21 cellular contexts compared by ENCODE assay signal in the genomic region with DNA sequence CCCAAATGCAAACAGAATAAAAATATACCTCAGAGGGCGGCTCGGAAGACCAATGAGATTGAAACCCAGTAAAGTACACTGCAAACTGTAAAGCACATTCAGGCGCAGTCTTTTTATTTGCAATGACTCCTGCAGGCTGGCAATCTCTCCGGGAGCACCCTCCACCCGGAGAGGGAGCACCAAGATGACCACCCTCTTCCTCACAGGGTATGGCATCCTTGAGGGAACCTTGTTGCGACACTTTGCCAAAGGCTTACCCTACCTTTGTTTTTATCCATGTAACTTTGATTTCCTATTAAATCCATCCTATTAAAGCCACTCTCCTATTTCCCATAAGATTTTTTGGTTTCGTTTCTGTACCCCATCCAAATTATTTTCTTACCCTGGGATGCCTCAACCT. TPM values are rescaled to one million over a fixed set of nuclear protein-coding genes. Genes with fewer than 3 reads are reported as not detected.
DNase-seq lines count a peak whose midpoint lies in the region; ATAC-seq, FAIRE-seq and TF ChIP-seq lines count a peak whose summit lies in the region.
"Had no signal": no experiment of that assay in that cellular context is flagged by ENCODE, and none has a peak within 500 bp of the region (broad histone marks: within the 10 kb centered on the region; RNA-seq: fewer than 3 reads in every experiment).

No MANE protein-coding gene starts in this region.

- no peaks in the 10 kb centered on the region for H3K9me3 Mint-ChIP-seq in T-cell
- H3K9me3 Mint-ChIP-seq: CD4-positive, alpha-beta T cell; CD8-positive, alpha-beta T cell had no signal

- H3K4me1 Mint-ChIP-seq in T-cell: no peaks in the 10 kb centered on the region

- TF ChIP-seq CTCF in HepG2 (CRISPR knock-in tag; IDR thresholded peaks at IDR 0.05): no peak
- TF ChIP-seq CTCF in right lobe of liver (IDR thresholded peaks at IDR 0.05): no peak
- TF ChIP-seq CTCF in K562 (IDR thresholded peaks at IDR 0.05 in 2 of 3, conservative IDR thresholded peaks at IDR 0.05 in 1 of 3; ENCODE audit: insufficient read depth in 2 of 3, low read depth in 1 of 3, low read length in 3 of 3): no peak

- no peaks in the 10 kb centered on the region for H3K9me1 ChIP-seq in K562 (ENCODE audit: control insufficient read depth, insufficient read depth, low read length)

- no peak for TF ChIP-seq POLR2A in HepG2 (IDR thresholded peaks at IDR 0.05; ENCODE audit: insufficient read depth in 1 of 2, low read depth in 2 of 2, low read length in 2 of 2)
- TF ChIP-seq POLR2A in right lobe of liver (IDR thresholded peaks at IDR 0.05): no peak
- TF ChIP-seq POLR2A in K562 (conservative IDR thresholded peaks at IDR 0.05): no peak

- no peak overlapping the region for H3K4me3 ChIP-seq in HepG2 (replicated peaks in 1 of 3; ENCODE audit: insufficient read depth in 1 of 3, low read depth in 2 of 3, low read length in 3 of 3)
- no peak overlapping the region for H3K4me3 ChIP-seq in right lobe of liver
- no peak overlapping the region for H3K4me3 ChIP-seq in K562
- H3K4me3 ChIP-seq: A549; BLaER1 treated with 17β-estradiol and CSF1 and Interleukin-3, amounts not matched to agents 10 nM and 100 nM had no signal

- FAIRE-seq in HepG2 (lab: Jason Lieb, UNC) (no peak), K562 (lab: Jason Lieb, UNC) (no peak)
- FAIRE-seq: A549, D721Med, G401.6, GM12891, GM19239 had no signal

- H3K27ac Mint-ChIP-seq in T-cell: no peak overlapping the region
- H3K27ac Mint-ChIP-seq: B cell; CD4-positive, alpha-beta T cell; CD8-positive, alpha-beta T cell had no signal

- H2AFZ ChIP-seq in HepG2 (ENCODE audit: low read length) (no peak overlapping the region), K562 (ENCODE audit: low read depth, low read length) (no peak overlapping the region)

- in situ Hi-C loops in HepG2 (cut with HindIII; ENCODE audit: extremely low pct_ligation_motif_present, low pct_unique_long_range_greater_than_20kb) (no loop called here), K562 (cut with MboI) (no loop called here)

- intact Hi-C loops in HepG2 (cut with micrococcal nuclease; ENCODE audit: unreplicated experiment) (no loop called here), right lobe of liver (cut with DNase I) (no loop called here), K562 (cut with micrococcal nuclease) (no loop called here)

- H3K27ac ChIP-seq in HepG2 (ENCODE audit: extremely low read length, insufficient read depth, low read length) (no peak overlapping the region), right lobe of liver (no peak overlapping the region), K562 (ENCODE audit: extremely low read depth, low read depth, low read length) (no peak overlapping the region)
- H3K27ac ChIP-seq: 22Rv1; A549; BLaER1 treated with 17β-estradiol and CSF1 and Interleukin-3, amounts not matched to agents 10 nM and 100 nM; C4-2B had no signal

- POLR2A ChIA-PET in HepG2 (lab: Yijun Ruan, JAX) (no interaction called here), K562 (lab: Yijun Ruan, JAX) (interaction anchor here (1.0 to 1.5 kb wide), 2 partner anchors 8 to 11 kb away, joined by 5 read pairs; no protein-coding TSS in a partner anchor), T-cell (lab: Charles Lee) (no interaction called here)

- peaks cover 9% of the 10 kb centered on the region for H3K36me3 Mint-ChIP-seq in T-cell

- TF ChIP-seq RAD21 in HepG2 (CRISPR knock-in tag; IDR thresholded peaks at IDR 0.05) (no peak), K562 (CRISPR knock-in tag; conservative IDR thresholded peaks at IDR 0.05 in 1 of 2, IDR thresholded peaks at IDR 0.05 in 1 of 2) (no peak)

- H4K20me1 ChIP-seq in HepG2 (ENCODE audit: insufficient read depth, low read length): no peaks in the 10 kb centered on the region
- H4K20me1 ChIP-seq in K562 (replicated peaks; ENCODE audit: control insufficient read depth, insufficient read depth, low read length): no peaks in the 10 kb centered on the region; the same call in 1 of the 2 replicates

- H3K36me3 ChIP-seq in HepG2 (replicated peaks in 1 of 2; ENCODE audit: control insufficient read depth in 1 of 2, insufficient read depth in 2 of 2, low read length in 2 of 2) (peaks cover 26 to 36% of the 10 kb centered on the region in 2 experiments), right lobe of liver (no peaks in the 10 kb centered on the region), K562 (ENCODE audit: control insufficient read depth, insufficient read depth, low read length) (peaks cover 50% of the 10 kb centered on the region)

- H3K9me3 ChIP-seq in HepG2 (ENCODE audit: low read length): no peaks in the 10 kb centered on the region
- no peaks in the 10 kb centered on the region for H3K9me3 ChIP-seq in right lobe of liver
- no peaks in the 10 kb centered on the region for H3K9me3 ChIP-seq in K562 (replicated peaks; ENCODE audit: control insufficient read depth, insufficient read depth, low read depth, low read length)
- H3K9me3 ChIP-seq: A549; BLaER1 treated with 17β-estradiol and CSF1 and Interleukin-3, amounts not matched to agents 10 nM and 100 nM; Caco-2 had no signal

- H3K4me2 ChIP-seq in HepG2 (ENCODE audit: low read depth, low read length) (no peak overlapping the region), K562 (ENCODE audit: insufficient read depth, low read length) (no peak overlapping the region)
- H3K4me2 ChIP-seq: A549; BLaER1 treated with 17β-estradiol and CSF1 and Interleukin-3, amounts not matched to agents 10 nM and 100 nM had no signal

- no peak overlapping the region for H3K4me3 Mint-ChIP-seq in T-cell
- H3K4me3 Mint-ChIP-seq: B cell; CD4-positive, alpha-beta T cell; CD8-positive, alpha-beta T cell had no signal

- CTCF ChIA-PET in HepG2 (lab: Yijun Ruan, JAX; ENCODE audit: low intra/inter-chr PET ratio, low total read pairs) (no interaction called here), K562 (lab: Yijun Ruan, JAX; ENCODE audit: low intra/inter-chr PET ratio) (no interaction called here), T-cell (lab: Charles Lee) (no interaction called here)

- 93% methylated on average over 7 of the region's 7 CpGs for WGBS in HepG2 (ENCODE audit: low lambda C conversion rate)
- WGBS in right lobe of liver (ENCODE audit: insufficient coverage, low coverage, low lambda C conversion rate, missing lambda C conversion rate): 80% methylated on average over 4 of the region's 7 CpGs
- 85% methylated on average over 7 of the region's 7 CpGs for WGBS in K562 (ENCODE audit: insufficient coverage, low coverage, missing lambda C conversion rate)

- ATAC-seq in HepG2: no peak
- no peak for ATAC-seq in right lobe of liver
- ATAC-seq in K562: no peak
- ATAC-seq in T-cell (replicated peaks in 1 of 4): no peak
- ATAC-seq: A549; CD8-positive, alpha-beta T cell had no signal

- H3K4me1 ChIP-seq in HepG2 (ENCODE audit: insufficient read depth, low read length) (no peaks in the 10 kb centered on the region), right lobe of liver (no peaks in the 10 kb centered on the region), K562 (replicated peaks in 1 of 2; ENCODE audit: control insufficient read depth in 2 of 2, insufficient read depth in 2 of 2, low read length in 2 of 2) (no peaks in the 10 kb centered on the region)
- H3K4me1 ChIP-seq: A549, Caco-2 had no signal

- no peak for TF ChIP-seq EP300 in HepG2 (IDR thresholded peaks at IDR 0.05; ENCODE audit: low read depth in 2 of 2, low read length in 2 of 2)
- TF ChIP-seq EP300 in HepG2 (CRISPR knock-in tag; IDR thresholded peaks at IDR 0.05; ENCODE audit: borderline replicate concordance): no peak
- no peak for TF ChIP-seq EP300 in K562 (IDR thresholded peaks at IDR 0.05; ENCODE audit: low read length)

- BruUV-seq in HepG2 (replicated peaks; lab: Mats Ljungman, UMichigan) (no TSS peak), K562 (replicated peaks; lab: Mats Ljungman, UMichigan) (no TSS peak)

- no peaks in the 10 kb centered on the region for H3K79me2 ChIP-seq in HepG2 (ENCODE audit: insufficient read depth, low read length)
- H3K79me2 ChIP-seq in K562 (ENCODE audit: control insufficient read depth, insufficient read depth, low read length): no peaks in the 10 kb centered on the region

- H3K27me3 ChIP-seq in HepG2 (ENCODE audit: control insufficient read depth in 1 of 2, insufficient read depth in 2 of 2, low read length in 2 of 2) (no peaks in the 10 kb centered on the region), right lobe of liver (no peaks in the 10 kb centered on the region), K562 (ENCODE audit: control insufficient read depth in 2 of 2, insufficient read depth in 2 of 2, low read length in 2 of 2) (no peaks in the 10 kb centered on the region)
- H3K27me3 ChIP-seq: BLaER1 treated with 17β-estradiol and CSF1 and Interleukin-3, amounts not matched to agents 10 nM and 100 nM had no signal

- DNase-seq in HepG2 (ENCODE audit: low spot score) (no peak), right lobe of liver (no peak), K562 (ENCODE audit: extremely low read depth in 1 of 4, low spot score in 3 of 4) (no peak), T-cell (no peak)
- no peak for DNase-seq in activated CD8-positive, alpha-beta memory T cell treated with anti-CD3 and anti-CD28 coated beads for 24 hours
- DNase-seq: AML-193; Caco-2; Calu3; CD4-positive, alpha-beta T cell; CD8-positive, alpha-beta T cell; DMS79 treated with DMSO at 0.1 percent for 48 hours; GF-D8 had no signal

- H3K27me3 Mint-ChIP-seq in T-cell: no peaks in the 10 kb centered on the region
- H3K27me3 Mint-ChIP-seq: B cell; CD4-positive, alpha-beta T cell had no signal

- no peak overlapping the region for H3K9ac ChIP-seq in HepG2 (ENCODE audit: insufficient read depth, low read depth, low read length)
- no peak overlapping the region for H3K9ac ChIP-seq in K562 (ENCODE audit: insufficient read depth in 1 of 2, low read depth in 2 of 2, low read length in 2 of 2)
- H3K9ac ChIP-seq: BLaER1 treated with 17β-estradiol and CSF1 and Interleukin-3, amounts not matched to agents 10 nM and 100 nM had no signal

RNA-seq across cellular contexts. Expression of gene CHST10, which starts 16.2 kb away (rescaled TPM):
- 8.5 and 14.2 TPM in 2 replicates for total RNA-seq in HepG2 (2016; rRNA removed; fragmentation: Illumina TruSeq; extraction: Trizol)
- 2.4 and 3.0 TPM in 2 replicates for total RNA-seq in HepG2 (2016; cell fraction: cytosol; rRNA removed; fragmentation: Illumina TruSeq; extraction: Trizol; ENCODE audit: low read depth)
- 7.1 and 13.1 TPM in 2 replicates for total RNA-seq in HepG2 (2016; cell fraction: insoluble cytoplasmic fraction; rRNA removed; fragmentation: Illumina TruSeq; extraction: Trizol)
- total RNA-seq in HepG2 (2016; cell fraction: membrane; rRNA removed; fragmentation: Illumina TruSeq; extraction: Trizol): 6.9 and 7.7 TPM in 2 replicates
- total RNA-seq in HepG2 (2016; cell fraction: nucleus; rRNA removed; fragmentation: Illumina TruSeq; extraction: Trizol): 12.2 and 15.8 TPM in 2 replicates
- polyA plus RNA-seq in HepG2 (2011; rRNA removed): 10.5 and 11.5 TPM in 2 replicates
- 8.3 and 11.0 TPM in 2 replicates for polyA plus RNA-seq in HepG2 (2011; cell fraction: cytosol; rRNA removed)
- polyA plus RNA-seq in HepG2 (2011; cell fraction: nucleus; rRNA removed): 9.0 and 10.7 TPM in 2 replicates
- polyA plus RNA-seq in HepG2 (2012): 8.8 TPM in 2 replicates
- polyA plus RNA-seq in HepG2 (2016; cell fraction: cytosol; fragmentation: Illumina TruSeq; extraction: Trizol; ENCODE audit: low read depth): 1.5 and 2.5 TPM in 2 replicates
- polyA plus RNA-seq in HepG2 (2016; cell fraction: insoluble cytoplasmic fraction; fragmentation: Illumina TruSeq; extraction: Trizol; ENCODE audit: low read depth): 6.7 and 7.6 TPM in 2 replicates
- polyA plus RNA-seq in HepG2 (2016; cell fraction: membrane; fragmentation: Illumina TruSeq; extraction: Trizol; ENCODE audit: low read depth): 4.5 and 6.1 TPM in 2 replicates
- 20.4 and 23.1 TPM in 2 replicates for polyA plus RNA-seq in HepG2 (2016; cell fraction: nucleus; fragmentation: Illumina TruSeq; extraction: Trizol; ENCODE audit: insufficient read depth, low read depth)
- polyA minus RNA-seq in HepG2 (2011; rRNA and poly(A)+ RNA removed; ENCODE audit: low replicate concordance): 14.1 and 16.5 TPM in 2 replicates
- polyA minus RNA-seq in HepG2 (2011; cell fraction: cytosol; rRNA and poly(A)+ RNA removed): 8.0 and 9.3 TPM in 2 replicates
- polyA minus RNA-seq in HepG2 (2011; cell fraction: nucleus; rRNA and poly(A)+ RNA removed): 17.4 and 18.0 TPM in 2 replicates
- total RNA-seq in right lobe of liver: under 1 TPM; 0.19 to 0.88 (median 0.50) TPM
- 34.8 and 54.3 TPM in 2 replicates for total RNA-seq in K562 (2011; cell fraction: chromatin; rRNA removed; ENCODE audit: low replicate concordance)
- total RNA-seq in K562 (2011; cell fraction: nucleolus; rRNA removed): 43.0 and 46.6 TPM in 2 replicates
- 46.7 and 46.8 TPM in 2 replicates for total RNA-seq in K562 (2011; cell fraction: nucleoplasm; rRNA removed)
- total RNA-seq in K562 (2014; rRNA removed): 19.7 and 21.1 TPM in 2 replicates
- total RNA-seq in K562 (2014; rRNA removed; fragmentation: Illumina TruSeq; extraction: Trizol): 18.5 and 19.5 TPM in 2 replicates
- total RNA-seq in K562 (2015; rRNA removed; fragmentation: Illumina TruSeq; extraction: Trizol): 17.6 and 17.8 TPM in 2 replicates
- total RNA-seq in K562 (2021): 16.8 and 19.3 TPM in 2 replicates
- 21.1 and 25.0 TPM in 2 replicates for polyA plus RNA-seq in K562 (2011; rRNA removed)
- 17.1 and 18.3 TPM in 2 replicates for polyA plus RNA-seq in K562 (2011; cell fraction: cytosol; rRNA removed)
- polyA plus RNA-seq in K562 (2011; cell fraction: nucleus; rRNA removed): 18.5 and 26.2 TPM in 2 replicates
- 15.4 and 15.5 TPM in 2 replicates for polyA plus RNA-seq in K562 (2012)
- polyA plus RNA-seq in K562 (2014; fragmentation: Illumina TruSeq; extraction: Trizol): 27.2 and 30.9 TPM in 2 replicates
- polyA plus RNA-seq in K562 (2014; fragmentation: Nextera tagmentation; extraction: Ambion mirVana): 1 to 10 TPM; 1.3 to 5.3 TPM
- polyA plus RNA-seq in K562 (2014; rRNA removed): 18.2 and 18.8 TPM in 2 replicates
- 24.9 and 36.1 TPM in 2 replicates for polyA minus RNA-seq in K562 (2011; rRNA and poly(A)+ RNA removed)
- polyA minus RNA-seq in K562 (2011; cell fraction: cytosol; rRNA and poly(A)+ RNA removed): 11.3 and 16.3 TPM in 2 replicates
- 13.7 and 19.8 TPM in 2 replicates for polyA minus RNA-seq in K562 (2011; cell fraction: nucleus; rRNA and poly(A)+ RNA removed)
- total RNA-seq in T-cell: 1 to 10 TPM; 3.4 to 5.8 (median 4.1) TPM
- total RNA-seq: Caco-2 had no signal

Comparison
In these comparisons a context has a peak if more than half of its experiments do, and no peak if none do; other contexts are left out.
1. Of the 241 proteins assayed by ChIP-seq in both HepG2 and K562: peak only in HepG2: CEBPB; only in K562: none; in both: ZNF263; in neither: 239.